ENCODE assay signal across 7 cellular contexts in the genomic region with DNA sequence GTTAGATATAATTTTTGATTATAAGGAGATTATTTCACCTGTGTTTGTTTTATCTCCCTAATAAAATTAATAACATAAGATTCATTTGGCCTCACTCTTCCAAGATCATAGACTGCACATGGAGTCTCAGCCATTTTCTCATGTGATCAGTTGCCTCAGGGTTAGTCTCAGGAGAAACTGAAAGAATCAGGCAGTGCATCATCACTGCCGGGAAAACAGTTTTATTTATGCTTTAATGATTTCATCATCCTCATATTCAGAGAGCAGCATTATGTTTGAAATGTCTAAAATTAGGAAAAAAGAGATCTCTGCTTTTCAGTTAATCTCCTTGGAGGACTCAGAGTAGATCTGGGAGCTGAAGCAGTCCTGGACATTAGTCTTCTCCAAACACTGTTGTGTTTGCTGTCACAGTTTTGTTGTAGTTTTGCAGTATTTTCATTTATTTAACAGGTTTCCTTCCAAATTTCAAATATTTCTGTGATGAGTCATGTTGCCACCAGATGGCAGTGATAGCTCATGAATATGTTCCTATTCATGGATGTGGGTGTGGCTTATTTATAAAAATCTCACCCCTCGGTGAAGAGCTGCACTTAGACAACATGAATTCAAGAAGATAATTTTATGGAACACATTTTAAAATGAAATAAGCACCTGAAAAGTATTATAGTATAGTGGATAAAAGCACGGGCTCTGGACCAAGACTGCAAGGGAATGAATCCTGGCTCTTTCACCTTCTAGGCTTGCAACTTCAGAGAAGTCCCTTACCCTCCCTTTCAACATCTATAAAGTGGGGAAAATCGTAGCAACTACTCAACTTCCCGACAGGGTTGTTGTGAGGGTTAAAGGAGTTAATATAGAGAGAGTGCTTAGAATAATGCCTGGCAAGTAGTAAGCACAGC. TPM values are rescaled to one million over a fixed set of nuclear protein-coding genes. Genes with fewer than 3 reads are reported as not detected.
DNase-seq lines count a peak whose midpoint lies in the region; ATAC-seq and TF ChIP-seq lines count a peak whose summit lies in the region.

No MANE protein-coding gene starts in this region.

- no peak for TF ChIP-seq POLR2A in spleen (IDR thresholded peaks at IDR 0.05)

- H3K36me3 Mint-ChIP-seq in MCF 10A (ENCODE audit: insufficient read depth, unreplicated experiment), result peaks cover 51% of the 10 kb centered on the region

- no peak for ATAC-seq in GM21367 (IDR thresholded peaks at IDR 0.05; ENCODE audit: unreplicated experiment)

- H3K4me3 ChIP-seq in spleen, result no peak overlapping the region

- H3K9me3 ChIP-seq in spleen, result no peaks in the 10 kb centered on the region

- 48 to 64% (median 53%) methylated on average over 5 of the region's 5 CpGs for WGBS in spleen, 5 donors

- H3K27me3 Mint-ChIP-seq in MCF 10A (ENCODE audit: insufficient read depth, unreplicated experiment), result no peaks in the 10 kb centered on the region

- peaks cover 0 to 97% (median 41%) of the 10 kb centered on the region in 6 donors for H3K36me3 ChIP-seq in spleen

- H3K4me1 Mint-ChIP-seq in MCF 10A (ENCODE audit: insufficient read depth, unreplicated experiment), result peaks cover 14% of the 10 kb centered on the region

- H3K27me3 ChIP-seq in spleen (replicated peaks in 1 of 7), result no peaks in the 10 kb centered on the region

- H3K27ac ChIP-seq in spleen, result no peak overlapping the region

- DNase-seq in Daoy (ENCODE audit: low read depth), result peak; percentile 37
- peak; percentile 49 for DNase-seq in HPDE6-E6E7 (ENCODE audit: extremely low spot score)
- peak; percentile 2 for DNase-seq in NCI-H82 treated with DMSO at 0.1 percent for 48 hours (lab: John Stamatoyannopoulos, UW; ENCODE audit: unreplicated experiment)
- DNase-seq in MCF 10A (ENCODE audit: unreplicated experiment), result peak; percentile 92
- peak; percentile 77 for DNase-seq in inferior parietal cortex (ENCODE audit: extremely low spot score)
- DNase-seq in spleen, result no peak

- CTCF ChIA-PET in MCF 10A (lab: Yijun Ruan, JAX), result interaction anchor here (0.6 to 2.8 kb wide), 33 partner anchors 8 to 619 kb away, joined by 3 to 53 read pairs (median 4); partner anchors contain the start of gene CHD1L

- POLR2A ChIA-PET in MCF 10A (lab: Yijun Ruan, JAX), result interaction anchor here (0.5 to 3.0 kb wide), 18 partner anchors 8 to 621 kb away, joined by 3 to 22 read pairs (median 3); partner anchors contain the start of genes FMO5 and PRKAB2

- intact Hi-C loops in MCF 10A (cut with micrococcal nuclease) (loop anchor here (1.0 to 5.0 kb wide), 5 partner anchors 31 to 619 kb away; partner anchors contain the start of gene CHD1L), spleen (cut with DNase I; ENCODE audit: low total_unique reads) (loop anchor here (5.0 kb wide), 1 partner anchor 119 kb away; no protein-coding TSS in a partner anchor)

- BruUV-seq in MCF 10A (replicated peaks; lab: Mats Ljungman, UMichigan), result no TSS peak

- TF ChIP-seq CTCF in MCF 10A (IDR thresholded peaks at IDR 0.05; ENCODE audit: unreplicated experiment) (peak; percentile 37), spleen (IDR thresholded peaks at IDR 0.05 in 8 of 11, conservative IDR thresholded peaks at IDR 0.05 in 3 of 11) (peak in 10 of 11 experiments; percentile 21 to 61 (median 58))

- H3K27ac Mint-ChIP-seq in MCF 10A (ENCODE audit: low read depth, unreplicated experiment), result peak overlapping the region; percentile 93

- peak overlapping the region; percentile 55 for H3K4me3 Mint-ChIP-seq in MCF 10A (ENCODE audit: unreplicated experiment)

- H3K4me1 ChIP-seq in spleen, result peaks cover 0 to 11% (median 7%) of the 10 kb centered on the region in 6 donors

- no peaks in the 10 kb centered on the region for H3K9me3 Mint-ChIP-seq in MCF 10A (ENCODE audit: unreplicated experiment)

RNA-seq across cellular contexts. Expression of gene CHD1L, which starts 31.2 kb away (rescaled TPM):
- 45.5 and 51.5 TPM in 2 replicates for total RNA-seq in Daoy (2014; rRNA removed; shearing (Covaris generic))
- total RNA-seq in MCF 10A (2022), result 73.6 and 81.5 TPM in 2 replicates
- total RNA-seq in spleen, result 10 to 100 TPM; 37.1 to 52.6 (median 39.8) TPM
- polyA plus RNA-seq in spleen, result 10 to 100 TPM; 25.8 to 41.5 (median 31.6) TPM

RNA-seq across cellular contexts. Expression of gene FMO5, which starts 48.5 kb away (rescaled TPM):
- total RNA-seq in Daoy (2014; rRNA removed; shearing (Covaris generic)), result 1.7 TPM in 1 of 2 replicates, not detected in the other
- total RNA-seq in MCF 10A (2022) (0.72 and 0.86 TPM in 2 replicates), spleen (10 to 100 TPM in 2 of 7 donors, 1 to 10 TPM in 5; 3.0 to 13.4 (median 9.6) TPM)
- 1 to 10 TPM; 2.8 to 4.0 (median 3.4) TPM for polyA plus RNA-seq in spleen
